ENCODE assay signal across 18 cellular contexts in the genomic region with DNA sequence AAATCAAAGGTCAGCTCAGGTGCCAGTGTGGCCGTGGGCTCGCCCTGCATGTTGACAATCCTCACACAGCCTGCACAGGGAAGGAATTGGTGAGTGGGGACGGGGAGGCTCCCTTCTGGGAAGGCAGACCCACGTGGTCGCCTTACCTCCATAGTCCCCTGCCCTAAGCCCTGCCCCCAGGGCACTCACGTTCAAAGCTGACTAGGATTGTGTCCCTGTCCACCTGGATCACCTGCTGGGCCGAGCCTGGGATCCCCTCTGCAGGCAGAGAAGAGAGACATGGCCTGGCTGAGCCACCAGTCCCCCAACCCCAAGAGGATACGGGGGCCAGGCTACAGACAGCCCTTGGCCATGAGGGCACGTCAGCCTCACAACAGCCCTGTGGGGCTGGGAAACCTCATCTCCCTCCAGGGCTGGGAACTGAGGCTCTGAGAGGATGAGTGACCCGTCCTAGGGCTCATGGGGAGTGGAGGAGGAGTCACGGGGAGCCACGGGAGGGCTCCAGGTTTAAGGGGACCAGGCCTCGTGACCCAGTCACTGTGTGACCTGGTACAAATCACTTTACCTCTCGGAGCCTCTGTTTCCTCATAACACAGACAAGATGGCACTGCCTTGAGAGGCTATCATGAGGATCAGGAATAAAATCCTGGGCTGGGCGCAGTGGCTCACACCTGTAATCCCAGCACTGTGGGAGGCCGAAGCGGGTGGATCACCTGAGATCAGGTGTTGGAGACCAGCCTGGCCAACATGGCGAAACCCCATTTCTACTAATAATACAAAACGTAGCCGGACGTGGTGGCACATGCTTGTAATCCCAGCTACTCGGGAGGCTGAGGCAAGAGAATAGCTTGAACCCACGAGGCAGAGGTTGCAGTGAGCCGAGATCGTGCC.
"Had no signal": no experiment of that assay in that cellular context is flagged by ENCODE, and none has a peak within 500 bp of the region (broad histone marks: within the 10 kb centered on the region; RNA-seq: fewer than 3 reads in every experiment).

No MANE protein-coding gene starts in this region.

- H2AFZ ChIP-seq: hepatocyte, parathyroid adenoma had no signal

- H3K4me3 ChIP-seq: adrenal gland, dorsolateral prefrontal cortex, hepatocyte, SK-N-MC, suprapubic skin had no signal

- H3K27ac ChIP-seq: adrenal gland, dorsolateral prefrontal cortex, hepatocyte, parathyroid adenoma, SK-N-MC, suprapubic skin had no signal

- H3K36me3 Mint-ChIP-seq: activated CD8-positive, alpha-beta memory T cell treated with anti-CD3 and anti-CD28 coated beads, Interleukin-2, amount 10 ng/mL, durations not matched to agents 7 days and 5 days had no signal

- H3K4me3 Mint-ChIP-seq: activated CD4-positive, alpha-beta memory T cell treated with anti-CD3 and anti-CD28 coated beads for 36 hours; activated CD4-positive, alpha-beta T cell treated with anti-CD3 and anti-CD28 coated beads for 36 hours; activated CD8-positive, alpha-beta memory T cell treated with anti-CD3 and anti-CD28 coated beads, Interleukin-2, amount 10 ng/mL, durations not matched to agents 7 days and 5 days; activated T-cell treated with anti-CD3 and anti-CD28 coated beads, Interleukin-2, amount 50 U/mL, for 24 hours had no signal

- H3K9me3 Mint-ChIP-seq: activated CD4-positive, alpha-beta memory T cell treated with anti-CD3 and anti-CD28 coated beads for 36 hours; activated T-cell treated with anti-CD3 and anti-CD28 coated beads, Interleukin-2, amount 50 U/mL, for 24 hours had no signal

- H3K9me3 ChIP-seq: adrenal gland, suprapubic skin had no signal

- H3K79me2 ChIP-seq: hepatocyte, parathyroid adenoma had no signal

- H3K4me2 ChIP-seq: hepatocyte had no signal

- H3K9ac ChIP-seq: parathyroid adenoma had no signal

- ATAC-seq: activated CD4-positive, alpha-beta T cell treated with anti-CD3 and anti-CD28 coated beads for 36 hours; activated CD8-positive, alpha-beta memory T cell treated with anti-CD3 and anti-CD28 coated beads, Interleukin-2, amount 10 ng/mL, durations not matched to agents 7 days and 5 days; esophagus mucosa; stimulated activated naive CD8-positive, alpha-beta T cell treated with anti-CD3 and anti-CD28 coated beads, Interleukin-15, Interleukin-2, amounts not matched to agents 100 U/mL and 50 U/mL, for 24 hours had no signal

- H3K27ac Mint-ChIP-seq: activated CD4-positive, alpha-beta memory T cell treated with anti-CD3 and anti-CD28 coated beads for 36 hours; activated CD4-positive, alpha-beta T cell treated with anti-CD3 and anti-CD28 coated beads for 36 hours; activated CD8-positive, alpha-beta memory T cell treated with anti-CD3 and anti-CD28 coated beads, Interleukin-2, amount 10 ng/mL, durations not matched to agents 7 days and 5 days had no signal

- DNase-seq: activated CD4-positive, alpha-beta memory T cell treated with anti-CD3 and anti-CD28 coated beads for 36 hours; activated CD4-positive, alpha-beta T cell treated with anti-CD3 and anti-CD28 coated beads for 36 hours; activated CD8-positive, alpha-beta memory T cell treated with anti-CD3 and anti-CD28 coated beads, Interleukin-2, amount 10 ng/mL, durations not matched to agents 7 days and 5 days; activated naive CD4-positive, alpha-beta T cell treated with anti-CD3 and anti-CD28 coated beads, Interleukin-2, amount 50 U/mL, for 16 hours; activated T-cell treated with anti-CD3 and anti-CD28 coated beads, Interleukin-2, amount 50 U/mL, for 24 hours; islet precursor cell; stimulated activated CD4-positive, alpha-beta T cell treated with anti-CD3 and anti-CD28 coated beads, Interleukin-15, amount 100 ng/mL, for 24 hours; stimulated activated CD4-positive, alpha-beta T cell treated with anti-CD3 and anti-CD28 coated beads, Interleukin-4, amount 100 ng/mL, for 1 hour; stimulated activated naive CD8-positive, alpha-beta T cell treated with anti-CD3 and anti-CD28 coated beads, Interleukin-15, Interleukin-2, amounts not matched to agents 100 U/mL and 50 U/mL, for 24 hours; T-helper 9 cell; trophoblast cell had no signal

- H3K27me3 ChIP-seq: adrenal gland, dorsolateral prefrontal cortex, hepatocyte, suprapubic skin had no signal

- H3K27me3 Mint-ChIP-seq: activated CD4-positive, alpha-beta memory T cell treated with anti-CD3 and anti-CD28 coated beads for 36 hours; activated CD4-positive, alpha-beta T cell treated with anti-CD3 and anti-CD28 coated beads for 36 hours; activated CD8-positive, alpha-beta memory T cell treated with anti-CD3 and anti-CD28 coated beads, Interleukin-2, amount 10 ng/mL, durations not matched to agents 7 days and 5 days; activated T-cell treated with anti-CD3 and anti-CD28 coated beads, Interleukin-2, amount 50 U/mL, for 24 hours had no signal

- H3K4me1 ChIP-seq: parathyroid adenoma had no signal
